Comparison of ENCODE assay signal across 1 cellular context in the genomic region with DNA sequence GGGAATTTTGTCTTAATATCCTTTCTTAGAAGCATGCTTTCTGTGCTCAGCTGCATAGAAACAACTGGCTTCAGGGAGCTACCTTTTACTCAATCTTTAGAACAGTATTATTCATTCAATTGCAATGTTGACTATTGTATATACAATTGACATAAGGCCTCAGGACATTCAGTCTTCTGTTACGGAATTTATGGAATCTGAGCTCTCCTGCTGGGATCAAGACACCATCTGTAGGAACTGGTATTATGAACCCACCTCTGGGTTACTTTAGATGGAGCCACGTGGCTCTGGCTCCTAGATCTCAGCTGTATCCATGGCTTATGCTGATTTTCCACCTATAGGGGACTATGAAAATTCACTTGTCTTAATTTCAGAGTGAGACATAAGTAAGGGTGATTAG.
A peak's percentile ranks its signal among the peaks of the same experiment; 100 is the strongest.
TF ChIP-seq lines count a peak whose summit lies in the region.

No MANE protein-coding gene starts in this region.

TF ChIP-seq in GM23338, 12 proteins besides CTCF, POLR2A, EP300 and RAD21:
- TF ChIP-seq, protein P1, sequence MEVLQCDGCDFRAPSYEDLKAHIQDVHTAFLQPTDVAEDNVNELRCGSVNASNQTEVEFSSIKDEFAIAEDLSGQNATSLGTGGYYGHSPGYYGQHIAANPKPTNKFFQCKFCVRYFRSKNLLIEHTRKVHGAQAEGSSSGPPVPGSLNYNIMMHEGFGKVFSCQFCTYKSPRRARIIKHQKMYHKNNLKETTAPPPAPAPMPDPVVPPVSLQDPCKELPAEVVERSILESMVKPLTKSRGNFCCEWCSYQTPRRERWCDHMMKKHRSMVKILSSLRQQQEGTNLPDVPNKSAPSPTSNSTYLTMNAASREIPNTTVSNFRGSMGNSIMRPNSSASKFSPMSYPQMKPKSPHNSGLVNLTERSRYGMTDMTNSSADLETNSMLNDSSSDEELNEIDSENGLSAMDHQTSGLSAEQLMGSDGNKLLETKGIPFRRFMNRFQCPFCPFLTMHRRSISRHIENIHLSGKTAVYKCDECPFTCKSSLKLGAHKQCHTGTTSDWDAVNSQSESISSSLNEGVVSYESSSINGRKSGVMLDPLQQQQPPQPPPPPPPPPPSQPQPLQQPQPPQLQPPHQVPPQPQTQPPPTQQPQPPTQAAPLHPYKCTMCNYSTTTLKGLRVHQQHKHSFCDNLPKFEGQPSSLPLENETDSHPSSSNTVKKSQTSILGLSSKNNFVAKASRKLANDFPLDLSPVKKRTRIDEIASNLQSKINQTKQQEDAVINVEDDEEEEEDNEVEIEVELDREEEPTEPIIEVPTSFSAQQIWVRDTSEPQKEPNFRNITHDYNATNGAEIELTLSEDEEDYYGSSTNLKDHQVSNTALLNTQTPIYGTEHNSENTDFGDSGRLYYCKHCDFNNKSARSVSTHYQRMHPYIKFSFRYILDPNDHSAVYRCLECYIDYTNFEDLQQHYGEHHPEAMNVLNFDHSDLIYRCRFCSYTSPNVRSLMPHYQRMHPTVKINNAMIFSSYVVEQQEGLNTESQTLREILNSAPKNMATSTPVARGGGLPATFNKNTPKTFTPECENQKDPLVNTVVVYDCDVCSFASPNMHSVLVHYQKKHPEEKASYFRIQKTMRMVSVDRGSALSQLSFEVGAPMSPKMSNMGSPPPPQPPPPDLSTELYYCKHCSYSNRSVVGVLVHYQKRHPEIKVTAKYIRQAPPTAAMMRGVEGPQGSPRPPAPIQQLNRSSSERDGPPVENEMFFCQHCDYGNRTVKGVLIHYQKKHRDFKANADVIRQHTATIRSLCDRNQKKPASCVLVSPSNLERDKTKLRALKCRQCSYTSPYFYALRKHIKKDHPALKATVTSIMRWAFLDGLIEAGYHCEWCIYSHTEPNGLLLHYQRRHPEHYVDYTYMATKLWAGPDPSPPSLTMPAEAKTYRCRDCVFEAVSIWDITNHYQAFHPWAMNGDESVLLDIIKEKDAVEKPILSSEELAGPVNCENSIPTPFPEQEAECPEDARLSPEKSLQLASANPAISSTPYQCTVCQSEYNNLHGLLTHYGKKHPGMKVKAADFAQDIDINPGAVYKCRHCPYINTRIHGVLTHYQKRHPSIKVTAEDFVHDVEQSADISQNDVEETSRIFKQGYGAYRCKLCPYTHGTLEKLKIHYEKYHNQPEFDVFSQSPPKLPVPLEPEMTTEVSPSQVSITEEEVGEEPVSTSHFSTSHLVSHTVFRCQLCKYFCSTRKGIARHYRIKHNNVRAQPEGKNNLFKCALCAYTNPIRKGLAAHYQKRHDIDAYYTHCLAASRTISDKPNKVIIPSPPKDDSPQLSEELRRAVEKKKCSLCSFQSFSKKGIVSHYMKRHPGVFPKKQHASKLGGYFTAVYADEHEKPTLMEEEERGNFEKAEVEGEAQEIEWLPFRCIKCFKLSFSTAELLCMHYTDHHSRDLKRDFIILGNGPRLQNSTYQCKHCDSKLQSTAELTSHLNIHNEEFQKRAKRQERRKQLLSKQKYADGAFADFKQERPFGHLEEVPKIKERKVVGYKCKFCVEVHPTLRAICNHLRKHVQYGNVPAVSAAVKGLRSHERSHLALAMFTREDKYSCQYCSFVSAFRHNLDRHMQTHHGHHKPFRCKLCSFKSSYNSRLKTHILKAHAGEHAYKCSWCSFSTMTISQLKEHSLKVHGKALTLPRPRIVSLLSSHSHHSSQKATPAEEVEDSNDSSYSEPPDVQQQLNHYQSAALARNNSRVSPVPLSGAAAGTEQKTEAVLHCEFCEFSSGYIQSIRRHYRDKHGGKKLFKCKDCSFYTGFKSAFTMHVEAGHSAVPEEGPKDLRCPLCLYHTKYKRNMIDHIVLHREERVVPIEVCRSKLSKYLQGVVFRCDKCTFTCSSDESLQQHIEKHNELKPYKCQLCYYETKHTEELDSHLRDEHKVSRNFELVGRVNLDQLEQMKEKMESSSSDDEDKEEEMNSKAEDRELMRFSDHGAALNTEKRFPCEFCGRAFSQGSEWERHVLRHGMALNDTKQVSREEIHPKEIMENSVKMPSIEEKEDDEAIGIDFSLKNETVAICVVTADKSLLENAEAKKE (CRISPR knock-in tag; IDR thresholded peaks at IDR 0.05): 0 out of 2 replicates have a peak, but pooled peaks have one; percentile 24
- TF ChIP-seq JUNB (IDR thresholded peaks at IDR 0.05; ENCODE audit: unreplicated experiment) (no peak), CREB1 (CRISPR knock-in tag; IDR thresholded peaks at IDR 0.05; ENCODE audit: low read depth) (no peak)
